21 cellular contexts compared by ENCODE assay signal in the genomic region with DNA sequence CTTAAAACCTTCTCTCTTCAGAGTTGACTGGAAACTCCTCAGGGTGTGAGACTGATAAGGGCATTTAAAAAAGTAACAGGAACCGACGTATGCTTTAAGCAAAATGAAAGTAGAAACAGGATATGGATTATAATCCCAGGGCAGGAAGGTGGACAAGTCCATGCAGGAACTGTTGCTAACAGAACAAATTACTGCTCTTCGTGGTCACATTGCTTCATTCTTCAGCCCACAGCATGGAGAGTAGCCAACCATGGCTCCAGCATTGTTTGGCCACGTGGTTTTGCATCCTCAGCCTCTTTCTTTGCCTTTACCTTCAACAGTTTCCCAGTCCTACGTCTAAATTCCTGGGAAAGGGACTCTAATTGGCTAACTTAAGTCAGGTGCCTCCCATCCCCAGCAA.
"Had no signal": no experiment of that assay in that cellular context is flagged by ENCODE, and none has a peak within 500 bp of the region (broad histone marks: within the 10 kb centered on the region; RNA-seq: fewer than 3 reads in every experiment).

No MANE protein-coding gene starts in this region.

- H3K4me1 ChIP-seq: gastrocnemius medialis, heart right ventricle, parathyroid adenoma, sigmoid colon, spleen, uterus had no signal

- DNase-seq: activated CD4-positive, alpha-beta T cell treated with anti-CD3 and anti-CD28 coated beads for 36 hours; activated CD4-positive, alpha-beta T cell treated with anti-CD3 and anti-CD28 coated beads, Interleukin-2, amount 50 U/mL, for 48 hours; activated gamma-delta T cell treated with Interleukin-2 at 50 U/mL for 16 hours; activated T-cell treated with anti-CD3 and anti-CD28 coated beads for 4 hours; dorsolateral prefrontal cortex; gastrocnemius medialis; heart right ventricle; kidney glomerular epithelial cell; mesendoderm; natural killer cell; sigmoid colon; spleen; stimulated activated CD4-positive, alpha-beta T cell treated with anti-CD3 and anti-CD28 coated beads, Interleukin-4, amount 100 ng/mL, for 4 hours; T-cell; uterus had no signal

- H3K36me3 ChIP-seq: cardiac muscle cell, gastrocnemius medialis, heart right ventricle, neutrophil, sigmoid colon, spleen, thoracic aorta, uterus had no signal

- H3K9me3 ChIP-seq: gastrocnemius medialis, neutrophil, sigmoid colon, thoracic aorta had no signal

- H3K4me3 ChIP-seq: cardiac muscle cell, dorsolateral prefrontal cortex, gastrocnemius medialis, heart right ventricle, sigmoid colon, spleen, thoracic aorta, uterus had no signal

- H3K27me3 ChIP-seq: cardiac muscle cell, gastrocnemius medialis, neutrophil, sigmoid colon, uterus had no signal

- ATAC-seq: activated CD4-positive, alpha-beta T cell treated with anti-CD3 and anti-CD28 coated beads for 36 hours; gastrocnemius medialis; heart right ventricle; natural killer cell; stimulated activated memory B cell treated with anti-CD40 and anti-IgM and Interleukin-4, amounts not matched to agents 10 μg/mL and 1 μg/mL and 100 μg/mL, for 72 hours; T-cell; WTC11 had no signal

- H3K27ac ChIP-seq: cardiac muscle cell, dorsolateral prefrontal cortex, gastrocnemius medialis, heart right ventricle, neutrophil, parathyroid adenoma, sigmoid colon, spleen, thoracic aorta, uterus had no signal
